22 cellular contexts compared by ENCODE assay signal in the genomic region with DNA sequence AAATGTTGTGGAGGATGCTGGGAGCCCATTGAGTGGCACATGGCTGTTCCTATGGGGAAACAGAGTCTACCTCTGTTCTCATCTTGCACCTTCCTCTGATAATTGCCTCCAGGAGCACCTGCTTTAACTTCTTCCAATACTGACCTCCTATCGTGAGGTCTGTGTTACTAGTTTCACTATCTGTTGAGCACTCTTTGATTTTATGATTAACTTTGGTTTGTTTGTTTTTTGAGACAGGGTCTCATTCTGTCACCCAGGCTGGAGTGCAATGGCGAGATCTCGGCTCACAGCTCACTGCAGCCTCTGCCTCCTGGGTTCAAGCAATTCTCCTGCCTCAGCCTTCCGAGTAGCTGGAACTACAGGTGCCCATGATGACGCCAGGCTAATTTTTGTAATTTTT. TPM values are rescaled to one million over a fixed set of nuclear protein-coding genes. Genes with fewer than 3 reads are reported as not detected.
DNase-seq lines count a peak whose midpoint lies in the region; ATAC-seq and TF ChIP-seq lines count a peak whose summit lies in the region.
"Had no signal": no experiment of that assay in that cellular context is flagged by ENCODE, and none has a peak within 500 bp of the region (broad histone marks: within the 10 kb centered on the region; RNA-seq: fewer than 3 reads in every experiment).

No MANE protein-coding gene starts in this region.

- no peaks in the 10 kb centered on the region for H3K9me3 Mint-ChIP-seq in CD8-positive, alpha-beta T cell
- H3K9me3 Mint-ChIP-seq in T-cell: peaks cover 0 to 7% (median 0%) of the 10 kb centered on the region in 3 donors

- ATAC-seq in CD8-positive, alpha-beta T cell: no peak
- ATAC-seq in T-cell (replicated peaks in 1 of 4) (peak in 1 of 4 experiments; percentile 16), left lobe of liver (peak; percentile 42), GM21723 (IDR thresholded peaks at IDR 0.05; ENCODE audit: unreplicated experiment) (no peak)
- ATAC-seq: A549, PC-3, SK-N-SH treated with all-trans-retinoic acid at 6 μM for 48 hours had no signal

- POLR2A ChIA-PET in CD8-positive, alpha-beta T cell (lab: Charles Lee): interaction anchor here (1.5 kb wide), 1 partner anchor 13 kb away, joined by 3 read pairs; no protein-coding TSS in a partner anchor
- POLR2A ChIA-PET in T-cell (lab: Charles Lee): no interaction called here

- H3K27me3 Mint-ChIP-seq in CD8-positive, alpha-beta T cell (ENCODE audit: low read depth): no peaks in the 10 kb centered on the region
- H3K27me3 Mint-ChIP-seq in T-cell: no peaks in the 10 kb centered on the region

- H3K36me3 Mint-ChIP-seq in CD8-positive, alpha-beta T cell: no peaks in the 10 kb centered on the region
- peaks cover 6% of the 10 kb centered on the region for H3K36me3 Mint-ChIP-seq in T-cell

- H3K4me3 Mint-ChIP-seq in CD8-positive, alpha-beta T cell: no peak overlapping the region
- H3K4me3 Mint-ChIP-seq in T-cell: peak overlapping the region in 2 of 3 donors; percentile 17 to 41

- intact Hi-C loops in CD8-positive, alpha-beta T cell (cut with DNase I, micrococcal nuclease): no loop called here

- H3K27ac Mint-ChIP-seq in CD8-positive, alpha-beta T cell: peak overlapping the region; percentile 67
- peak overlapping the region; percentile 80 to 82 for H3K27ac Mint-ChIP-seq in T-cell

- no peak overlapping the region for H3K4me3 ChIP-seq in ACC112 (ENCODE audit: low read depth, low read length)
- H3K4me3 ChIP-seq in CD8-positive, alpha-beta T cell (ENCODE audit: low read depth, low read length): no peak overlapping the region
- H3K4me3 ChIP-seq: A549, BLaER1 had no signal

- H3K27me3 ChIP-seq in ACC112 (ENCODE audit: insufficient read depth, low read length): no peaks in the 10 kb centered on the region
- no peaks in the 10 kb centered on the region for H3K27me3 ChIP-seq in CD8-positive, alpha-beta T cell (ENCODE audit: insufficient read depth, low read length)
- H3K27me3 ChIP-seq: BLaER1 had no signal

- no peak for DNase-seq in CD8-positive, alpha-beta T cell
- DNase-seq in T-cell (no peak), left lobe of liver (ENCODE audit: low spot score) (no peak), NCI-H2196 (lab: John Stamatoyannopoulos, UW; ENCODE audit: unreplicated experiment) (no peak), DMS114 treated with DMSO at 0.1 percent for 48 hours (lab: John Stamatoyannopoulos, UW; ENCODE audit: unreplicated experiment) (no peak), CD1c-positive myeloid dendritic cell (ENCODE audit: extremely low spot score) (no peak)
- DNase-seq: DMS 273 treated with DMSO at 0.1 percent for 48 hours, GDM1, NCI-H1436, NCI-H1930, NCI-H345, NCI-H524 treated with DMSO at 0.1 percent for 48 hours, PC-3, RPMI8226, SHP77 treated with DMSO at 0.1 percent for 48 hours had no signal

- no peaks in the 10 kb centered on the region for H3K36me3 ChIP-seq in ACC112 (ENCODE audit: insufficient read depth, low read length)
- H3K36me3 ChIP-seq in CD8-positive, alpha-beta T cell (ENCODE audit: insufficient read depth, low read length): no peaks in the 10 kb centered on the region
- H3K36me3 ChIP-seq: BLaER1 had no signal

- CTCF ChIA-PET in CD8-positive, alpha-beta T cell (lab: Charles Lee): interaction anchor here (0.6 to 2.2 kb wide), 5 partner anchors 9 to 336 kb away, joined by 3 to 6 read pairs (median 4); no protein-coding TSS in a partner anchor
- CTCF ChIA-PET in T-cell (lab: Charles Lee): interaction anchor here in 1 of 2 donors (0.6 kb wide), 1 partner anchor 167 kb away, joined by 3 read pairs; no protein-coding TSS in a partner anchor

- no peaks in the 10 kb centered on the region for H3K79me2 ChIP-seq in ACC112 (ENCODE audit: control insufficient read depth, insufficient read depth, low read length, unreplicated experiment)

- no peaks in the 10 kb centered on the region for H3K4me1 ChIP-seq in ACC112 (ENCODE audit: control insufficient read depth, insufficient read depth, low read length, unreplicated experiment)
- peaks cover 13% of the 10 kb centered on the region for H3K4me1 ChIP-seq in CD8-positive, alpha-beta T cell (ENCODE audit: insufficient read depth, low read length)
- H3K4me1 ChIP-seq: A549, BLaER1 had no signal

- TF ChIP-seq CTCF in CD8-positive, alpha-beta T cell (IDR thresholded peaks at IDR 0.05): no peak

- H2AFZ ChIP-seq in ACC112 (ENCODE audit: low read length, unreplicated experiment): peak overlapping the region; percentile 48

- peaks cover 17% of the 10 kb centered on the region for H3K4me1 Mint-ChIP-seq in CD8-positive, alpha-beta T cell (ENCODE audit: low read depth)
- H3K4me1 Mint-ChIP-seq in T-cell: peaks cover 16 to 22% (median 17%) of the 10 kb centered on the region in 3 donors

- H3K27ac ChIP-seq in ACC112 (ENCODE audit: low read depth, low read length): no peak overlapping the region
- no peak overlapping the region for H3K27ac ChIP-seq in CD8-positive, alpha-beta T cell (ENCODE audit: low read depth, low read length)
- H3K27ac ChIP-seq: A549, BLaER1, KMS-11 had no signal

- H3K9me3 ChIP-seq in CD8-positive, alpha-beta T cell (ENCODE audit: low read length): no peaks in the 10 kb centered on the region
- H3K9me3 ChIP-seq: A549 had no signal

RNA-seq across cellular contexts. Expression of gene RFX8, which starts 12.1 kb away (rescaled TPM):
- total RNA-seq in CD8-positive, alpha-beta T cell: not detected
- total RNA-seq in T-cell (1 to 10 TPM in 1 of 5 donors, under 1 TPM in 4; 0.23 to 1.0 (median 0.59) TPM), left lobe of liver (not detected)
- total RNA-seq: M059J had no signal
